In genomic region chr17:36707904-36708303, GRCh38 we compare ENCODE assay signal across 28 cellular contexts.
"Had no signal": no experiment of that assay in that cellular context is flagged by ENCODE, and none has a peak within 500 bp of the region (broad histone marks: within the 10 kb centered on the region; RNA-seq: fewer than 3 reads in every experiment).

No MANE protein-coding gene starts in this region.

- H3K36me3 Mint-ChIP-seq: stimulated activated effector memory CD8-positive, alpha-beta T cell treated with anti-CD3 and anti-CD28 coated beads, Interleukin-12 subunit alpha, Interleukin-12 subunit beta, amount 100 ng/mL, for 72 hours; stimulated activated memory B cell treated with anti-CD40 and anti-IgM and Interleukin-4, amounts not matched to agents 10 μg/mL and 1 μg/mL and 100 μg/mL, for 72 hours; stimulated activated naive B cell treated with anti-CD40 and anti-IgM and Interleukin-4, amounts not matched to agents 10 μg/mL and 1 μg/mL and 100 μg/mL, for 72 hours; type B pancreatic cell had no signal

- H3K27ac Mint-ChIP-seq: stimulated activated effector memory CD8-positive, alpha-beta T cell treated with anti-CD3 and anti-CD28 coated beads, Interleukin-12 subunit alpha, Interleukin-12 subunit beta, amount 100 ng/mL, for 72 hours; stimulated activated memory B cell treated with anti-CD40 and anti-IgM and Interleukin-4, amounts not matched to agents 10 μg/mL and 1 μg/mL and 100 μg/mL, for 72 hours; stimulated activated naive B cell treated with anti-CD40 and anti-IgM and Interleukin-4, amounts not matched to agents 10 μg/mL and 1 μg/mL and 100 μg/mL, for 72 hours; stimulated activated naive CD8-positive, alpha-beta T cell treated with anti-CD3 and anti-CD28 coated beads, Interleukin-15, amount 100 ng/mL, for 72 hours; stimulated activated naive CD8-positive, alpha-beta T cell treated with anti-CD3 and anti-CD28 coated beads, Interleukin-15, Interleukin-2, amounts not matched to agents 100 ng/mL and 50 ng/mL, for 24 hours; type B pancreatic cell had no signal

- H3K9me3 Mint-ChIP-seq: stimulated activated effector memory CD8-positive, alpha-beta T cell treated with anti-CD3 and anti-CD28 coated beads, Interleukin-12 subunit alpha, Interleukin-12 subunit beta, amount 100 ng/mL, for 72 hours; stimulated activated memory B cell treated with anti-CD40 and anti-IgM and Interleukin-4, amounts not matched to agents 10 μg/mL and 1 μg/mL and 100 μg/mL, for 72 hours; stimulated activated naive B cell treated with anti-CD40 and anti-IgM and Interleukin-4, amounts not matched to agents 10 μg/mL and 1 μg/mL and 100 μg/mL, for 72 hours; stimulated activated naive CD8-positive, alpha-beta T cell treated with anti-CD3 and anti-CD28 coated beads, Interleukin-15, amount 100 ng/mL, for 72 hours; stimulated activated naive CD8-positive, alpha-beta T cell treated with anti-CD3 and anti-CD28 coated beads, Interleukin-15, Interleukin-2, amounts not matched to agents 100 ng/mL and 50 ng/mL, for 24 hours; type B pancreatic cell had no signal

- H3K4me3 ChIP-seq: stomach, suprapubic skin, testis, thoracic aorta, thyroid gland, tibial artery, tibial nerve, transverse colon, upper lobe of left lung, upper lobe of right lung, uterus, vagina had no signal

- H3K4me3 Mint-ChIP-seq: stimulated activated effector memory CD8-positive, alpha-beta T cell treated with anti-CD3 and anti-CD28 coated beads, Interleukin-12 subunit alpha, Interleukin-12 subunit beta, amount 100 ng/mL, for 72 hours; stimulated activated memory B cell treated with anti-CD40 and anti-IgM and Interleukin-4, amounts not matched to agents 10 μg/mL and 1 μg/mL and 100 μg/mL, for 72 hours; stimulated activated naive B cell treated with anti-CD40 and anti-IgM and Interleukin-4, amounts not matched to agents 10 μg/mL and 1 μg/mL and 100 μg/mL, for 72 hours; stimulated activated naive CD8-positive, alpha-beta T cell treated with anti-CD3 and anti-CD28 coated beads, Interleukin-15, amount 100 ng/mL, for 72 hours; stimulated activated naive CD8-positive, alpha-beta T cell treated with anti-CD3 and anti-CD28 coated beads, Interleukin-15, Interleukin-2, amounts not matched to agents 100 ng/mL and 50 ng/mL, for 24 hours; type B pancreatic cell had no signal

- ATAC-seq: stimulated activated effector memory CD8-positive, alpha-beta T cell treated with anti-CD3 and anti-CD28 coated beads, Interleukin-12 subunit alpha, Interleukin-12 subunit beta, amount 100 ng/mL, for 72 hours; stimulated activated memory B cell treated with anti-CD40 and anti-IgM and Interleukin-4, amounts not matched to agents 10 μg/mL and 1 μg/mL and 100 μg/mL, for 72 hours; stimulated activated naive B cell treated with anti-CD40 and anti-IgM and Interleukin-4, amounts not matched to agents 10 μg/mL and 1 μg/mL and 100 μg/mL, for 72 hours; stimulated activated naive CD8-positive, alpha-beta T cell treated with anti-CD3 and anti-CD28 coated beads, Interleukin-15, amount 100 ng/mL, for 72 hours; stimulated activated naive CD8-positive, alpha-beta T cell treated with anti-CD3 and anti-CD28 coated beads, Interleukin-15, Interleukin-2, amounts not matched to agents 100 U/mL and 50 U/mL, for 24 hours; upper lobe of right lung had no signal

- DNase-seq: stimulated activated CD4-positive, alpha-beta T cell treated with anti-CD3 and anti-CD28 coated beads, Interleukin-2, amount 100 ng/mL, for 48 hours; stimulated activated CD4-positive, alpha-beta T cell treated with anti-CD3 and anti-CD28 coated beads, Interleukin-4, amount 100 ng/mL, for 1 hour; stimulated activated CD4-positive, alpha-beta T cell treated with anti-CD3 and anti-CD28 coated beads, Interleukin-4, amount 100 ng/mL, for 24 hours; stimulated activated CD4-positive, alpha-beta T cell treated with anti-CD3 and anti-CD28 coated beads, Interleukin-4, amount 100 ng/mL, for 4 hours; stimulated activated CD8-positive, alpha-beta memory T cell treated with anti-CD3 and anti-CD28 coated beads, Interleukin-4, amount 100 ng/mL, for 48 hours; stimulated activated naive B cell treated with anti-CD40 and anti-IgM and Interleukin-4, amounts not matched to agents 10 μg/mL and 1 μg/mL and 100 μg/mL, for 72 hours; stimulated activated naive CD4-positive, alpha-beta T cell; stimulated activated naive CD4-positive, alpha-beta T cell treated with Interleukin-2 at 50 U/mL for 16 hours; stimulated activated naive CD8-positive, alpha-beta T cell treated with anti-CD3 and anti-CD28 coated beads, Interleukin-15, amount 100 ng/mL, for 72 hours; stimulated activated naive CD8-positive, alpha-beta T cell treated with anti-CD3 and anti-CD28 coated beads, Interleukin-15, Interleukin-2, amounts not matched to agents 100 U/mL and 50 U/mL, for 24 hours; stomach; substantia nigra; testis; thyroid gland; tibial artery; transverse colon; trophoblast cell; upper lobe of left lung; upper lobe of right lung; uterus had no signal

- H3K4me1 Mint-ChIP-seq: stimulated activated effector memory CD8-positive, alpha-beta T cell treated with anti-CD3 and anti-CD28 coated beads, Interleukin-12 subunit alpha, Interleukin-12 subunit beta, amount 100 ng/mL, for 72 hours; stimulated activated naive CD8-positive, alpha-beta T cell treated with anti-CD3 and anti-CD28 coated beads, Interleukin-15, amount 100 ng/mL, for 72 hours had no signal
